ENCODE assay signal across 1 cellular context in the genomic region with DNA sequence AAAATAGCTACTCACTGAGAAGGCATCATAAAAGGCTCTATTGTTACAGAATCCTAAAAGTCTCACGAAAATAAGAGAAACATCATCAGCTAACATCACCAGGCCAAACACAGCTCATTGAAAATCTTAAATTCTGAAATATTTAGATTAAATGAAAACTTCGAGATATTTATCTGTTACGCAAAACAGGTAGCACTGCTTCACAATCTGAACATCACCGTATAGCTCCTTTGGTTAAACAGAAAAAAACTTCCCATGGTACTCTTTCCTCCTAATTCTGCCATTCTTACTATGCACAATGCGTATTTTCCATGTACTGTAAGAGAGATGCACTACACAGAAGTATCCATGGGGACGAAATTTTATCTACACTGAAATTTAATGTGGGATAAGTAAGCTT.
TF ChIP-seq lines count a peak whose summit lies in the region.

No MANE protein-coding gene starts in this region.

TF ChIP-seq in HepG2, 621 proteins besides CTCF, POLR2A, EP300 and RAD21:
- TF ChIP-seq, protein P1, sequence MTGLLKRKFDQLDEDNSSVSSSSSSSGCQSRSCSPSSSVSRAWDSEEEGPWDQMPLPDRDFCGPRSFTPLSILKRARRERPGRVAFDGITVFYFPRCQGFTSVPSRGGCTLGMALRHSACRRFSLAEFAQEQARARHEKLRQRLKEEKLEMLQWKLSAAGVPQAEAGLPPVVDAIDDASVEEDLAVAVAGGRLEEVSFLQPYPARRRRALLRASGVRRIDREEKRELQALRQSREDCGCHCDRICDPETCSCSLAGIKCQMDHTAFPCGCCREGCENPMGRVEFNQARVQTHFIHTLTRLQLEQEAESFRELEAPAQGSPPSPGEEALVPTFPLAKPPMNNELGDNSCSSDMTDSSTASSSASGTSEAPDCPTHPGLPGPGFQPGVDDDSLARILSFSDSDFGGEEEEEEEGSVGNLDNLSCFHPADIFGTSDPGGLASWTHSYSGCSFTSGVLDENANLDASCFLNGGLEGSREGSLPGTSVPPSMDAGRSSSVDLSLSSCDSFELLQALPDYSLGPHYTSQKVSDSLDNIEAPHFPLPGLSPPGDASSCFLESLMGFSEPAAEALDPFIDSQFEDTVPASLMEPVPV (CRISPR knock-in tag; IDR thresholded peaks at IDR 0.05): no peak
- TF ChIP-seq ZFYVE20 (CRISPR knock-in tag; IDR thresholded peaks at IDR 0.05; ENCODE audit: borderline replicate concordance, low read depth): no peak
- TF ChIP-seq, protein P2, sequence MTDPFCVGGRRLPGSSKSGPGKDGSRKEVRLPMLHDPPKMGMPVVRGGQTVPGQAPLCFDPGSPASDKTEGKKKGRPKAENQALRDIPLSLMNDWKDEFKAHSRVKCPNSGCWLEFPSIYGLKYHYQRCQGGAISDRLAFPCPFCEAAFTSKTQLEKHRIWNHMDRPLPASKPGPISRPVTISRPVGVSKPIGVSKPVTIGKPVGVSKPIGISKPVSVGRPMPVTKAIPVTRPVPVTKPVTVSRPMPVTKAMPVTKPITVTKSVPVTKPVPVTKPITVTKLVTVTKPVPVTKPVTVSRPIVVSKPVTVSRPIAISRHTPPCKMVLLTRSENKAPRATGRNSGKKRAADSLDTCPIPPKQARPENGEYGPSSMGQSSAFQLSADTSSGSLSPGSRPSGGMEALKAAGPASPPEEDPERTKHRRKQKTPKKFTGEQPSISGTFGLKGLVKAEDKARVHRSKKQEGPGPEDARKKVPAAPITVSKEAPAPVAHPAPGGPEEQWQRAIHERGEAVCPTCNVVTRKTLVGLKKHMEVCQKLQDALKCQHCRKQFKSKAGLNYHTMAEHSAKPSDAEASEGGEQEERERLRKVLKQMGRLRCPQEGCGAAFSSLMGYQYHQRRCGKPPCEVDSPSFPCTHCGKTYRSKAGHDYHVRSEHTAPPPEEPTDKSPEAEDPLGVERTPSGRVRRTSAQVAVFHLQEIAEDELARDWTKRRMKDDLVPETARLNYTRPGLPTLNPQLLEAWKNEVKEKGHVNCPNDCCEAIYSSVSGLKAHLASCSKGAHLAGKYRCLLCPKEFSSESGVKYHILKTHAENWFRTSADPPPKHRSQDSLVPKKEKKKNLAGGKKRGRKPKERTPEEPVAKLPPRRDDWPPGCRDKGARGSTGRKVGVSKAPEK (CRISPR knock-in tag; IDR thresholded peaks at IDR 0.05; ENCODE audit: borderline replicate concordance): no peak
- no peak for TF ChIP-seq ZC3H4 (CRISPR knock-in tag; IDR thresholded peaks at IDR 0.05; ENCODE audit: borderline replicate concordance)
- TF ChIP-seq ZNF703 (CRISPR knock-in tag; IDR thresholded peaks at IDR 0.05; ENCODE audit: borderline replicate concordance): no peak
- TF ChIP-seq, protein P3, sequence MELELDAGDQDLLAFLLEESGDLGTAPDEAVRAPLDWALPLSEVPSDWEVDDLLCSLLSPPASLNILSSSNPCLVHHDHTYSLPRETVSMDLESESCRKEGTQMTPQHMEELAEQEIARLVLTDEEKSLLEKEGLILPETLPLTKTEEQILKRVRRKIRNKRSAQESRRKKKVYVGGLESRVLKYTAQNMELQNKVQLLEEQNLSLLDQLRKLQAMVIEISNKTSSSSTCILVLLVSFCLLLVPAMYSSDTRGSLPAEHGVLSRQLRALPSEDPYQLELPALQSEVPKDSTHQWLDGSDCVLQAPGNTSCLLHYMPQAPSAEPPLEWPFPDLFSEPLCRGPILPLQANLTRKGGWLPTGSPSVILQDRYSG (CRISPR knock-in tag; IDR thresholded peaks at IDR 0.05): no peak
- TF ChIP-seq ZMYM4 (CRISPR knock-in tag; IDR thresholded peaks at IDR 0.05): no peak
TF ChIP-seq in HepG2: peak in this region for 0.
